Comparison of ENCODE assay signal across 1 cellular context in the genomic region with DNA sequence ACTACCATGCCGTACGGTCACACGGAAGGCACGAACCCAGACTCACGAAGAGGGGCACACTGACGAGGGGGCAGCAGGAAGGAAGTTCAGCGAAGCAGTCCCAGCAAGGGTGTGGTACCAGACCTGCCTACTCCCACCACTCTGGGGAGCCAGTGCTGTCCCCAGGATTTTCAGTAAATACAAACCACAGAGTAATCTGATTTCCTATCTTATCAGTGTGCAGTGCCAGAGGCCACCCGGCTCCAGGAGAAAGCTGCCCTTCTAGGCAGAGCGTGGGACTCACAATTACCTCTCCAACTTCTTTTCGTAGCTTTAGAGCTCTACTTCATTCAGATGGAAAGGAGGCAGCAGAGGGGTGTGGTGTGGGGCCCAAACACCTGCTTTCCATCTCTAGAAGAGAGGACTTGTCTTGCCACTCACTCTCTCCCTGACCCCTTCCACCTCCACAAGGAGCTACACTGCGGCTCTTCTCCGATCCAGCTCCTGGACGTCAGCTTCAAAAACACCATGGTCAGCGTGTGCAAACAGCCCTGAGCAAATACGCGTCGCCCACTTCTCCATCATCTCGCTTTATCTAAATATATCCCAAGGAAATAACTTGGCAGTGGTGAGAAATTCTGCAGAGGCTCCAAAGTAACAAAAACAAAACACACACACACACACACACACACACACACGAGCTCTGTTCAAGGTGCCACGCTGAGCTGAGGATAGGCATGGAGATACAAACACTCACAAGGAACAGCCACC.
TF ChIP-seq lines count a peak whose summit lies in the region.

No MANE protein-coding gene starts in this region.

TF ChIP-seq in SK-N-SH treated with all-trans-retinoic acid at 6 μM for 48 hours, 23 proteins besides CTCF, POLR2A, EP300 and RAD21 (continued from another document):
- TF ChIP-seq, protein P1, sequence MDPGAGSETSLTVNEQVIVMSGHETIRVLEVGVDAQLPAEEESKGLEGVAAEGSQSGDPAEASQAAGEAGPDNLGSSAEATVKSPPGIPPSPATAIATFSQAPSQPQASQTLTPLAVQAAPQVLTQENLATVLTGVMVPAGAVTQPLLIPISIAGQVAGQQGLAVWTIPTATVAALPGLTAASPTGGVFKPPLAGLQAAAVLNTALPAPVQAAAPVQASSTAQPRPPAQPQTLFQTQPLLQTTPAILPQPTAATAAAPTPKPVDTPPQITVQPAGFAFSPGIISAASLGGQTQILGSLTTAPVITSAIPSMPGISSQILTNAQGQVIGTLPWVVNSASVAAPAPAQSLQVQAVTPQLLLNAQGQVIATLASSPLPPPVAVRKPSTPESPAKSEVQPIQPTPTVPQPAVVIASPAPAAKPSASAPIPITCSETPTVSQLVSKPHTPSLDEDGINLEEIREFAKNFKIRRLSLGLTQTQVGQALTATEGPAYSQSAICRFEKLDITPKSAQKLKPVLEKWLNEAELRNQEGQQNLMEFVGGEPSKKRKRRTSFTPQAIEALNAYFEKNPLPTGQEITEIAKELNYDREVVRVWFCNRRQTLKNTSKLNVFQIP (CRISPR knock-in tag; IDR thresholded peaks at IDR 0.05; ENCODE audit: borderline replicate concordance, low read depth) = no peak
- TF ChIP-seq ARNTL (CRISPR knock-in tag; IDR thresholded peaks at IDR 0.05; ENCODE audit: borderline replicate concordance, low read depth) (no peak), SNAI2 (CRISPR knock-in tag; IDR thresholded peaks at IDR 0.05) (no peak)
